ENCODE assay signal across 12 cellular contexts in the genomic region with DNA sequence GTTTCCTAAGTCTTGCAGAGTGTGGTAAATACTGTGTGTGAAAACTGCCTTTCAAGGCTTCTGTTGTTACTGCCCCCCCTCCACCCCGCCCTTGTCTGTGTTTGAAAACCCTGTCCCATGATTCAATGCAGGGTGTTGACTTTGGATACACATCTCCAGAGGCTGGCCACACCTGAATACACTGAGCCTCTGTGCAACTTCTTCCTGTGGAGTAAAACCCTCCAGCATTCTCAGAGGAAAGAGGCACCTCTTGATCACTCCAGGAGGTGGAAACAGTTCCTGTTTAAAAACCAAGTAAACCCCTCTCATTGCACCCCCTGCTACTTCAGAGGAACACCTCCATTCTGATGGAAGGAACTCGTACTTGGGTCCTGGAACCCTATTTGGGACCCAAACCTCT.
A peak's percentile ranks its signal among the peaks of the same experiment; 100 is the strongest.
DNase-seq lines count a peak whose midpoint lies in the region; ATAC-seq and TF ChIP-seq lines count a peak whose summit lies in the region.
"Had no signal": no experiment of that assay in that cellular context is flagged by ENCODE, and none has a peak within 500 bp of the region (broad histone marks: within the 10 kb centered on the region; RNA-seq: fewer than 3 reads in every experiment).

No MANE protein-coding gene starts in this region.

- no peak for TF ChIP-seq CTCF in VCaP (conservative IDR thresholded peaks at IDR 0.05)

- no peak overlapping the region for H3K4me3 Mint-ChIP-seq in stimulated activated naive CD8-positive, alpha-beta T cell treated with anti-CD3 and anti-CD28 coated beads, Interleukin-15, amount 100 ng/mL, for 72 hours

- peak overlapping the region; percentile 55 for H3K27ac ChIP-seq in VCaP
- H3K27ac ChIP-seq: coronary artery had no signal

- peaks cover 67% of the 10 kb centered on the region for H3K4me1 Mint-ChIP-seq in stimulated activated naive CD8-positive, alpha-beta T cell treated with anti-CD3 and anti-CD28 coated beads, Interleukin-15, amount 100 ng/mL, for 72 hours

- H3K27ac Mint-ChIP-seq in stimulated activated naive CD8-positive, alpha-beta T cell treated with anti-CD3 and anti-CD28 coated beads, Interleukin-15, amount 100 ng/mL, for 72 hours = peak overlapping the region; percentile 39 to 40

- no peak for ATAC-seq in stimulated activated naive CD8-positive, alpha-beta T cell treated with anti-CD3 and anti-CD28 coated beads, Interleukin-15, amount 100 ng/mL, for 72 hours
- ATAC-seq in stimulated activated naive CD8-positive, alpha-beta T cell treated with anti-CD3 and anti-CD28 coated beads, Interleukin-15, Interleukin-2, amounts not matched to agents 100 U/mL and 50 U/mL, for 24 hours = no peak
- ATAC-seq in HG03045 (IDR thresholded peaks at IDR 0.05; ENCODE audit: unreplicated experiment) = no peak
- ATAC-seq in HG03457 (IDR thresholded peaks at IDR 0.05; ENCODE audit: unreplicated experiment) = no peak
- ATAC-seq in HG02798 (IDR thresholded peaks at IDR 0.05; ENCODE audit: poor library complexity, unreplicated experiment) = no peak
- ATAC-seq: left ventricle myocardium superior had no signal

- no peak for DNase-seq in stimulated activated naive CD8-positive, alpha-beta T cell treated with anti-CD3 and anti-CD28 coated beads, Interleukin-15, amount 100 ng/mL, for 72 hours
- DNase-seq in stimulated activated naive CD8-positive, alpha-beta T cell treated with anti-CD3 and anti-CD28 coated beads, Interleukin-15, Interleukin-2, amounts not matched to agents 100 U/mL and 50 U/mL, for 24 hours = no peak
- peak; percentile 47 for DNase-seq in iris pigment epithelial cell (ENCODE audit: low read depth)
- no peak for DNase-seq in SK-N-DZ (ENCODE audit: low spot score)
- DNase-seq: DMS79, left ventricle myocardium superior, T-helper 9 cell had no signal

- H3K27me3 Mint-ChIP-seq in stimulated activated naive CD8-positive, alpha-beta T cell treated with anti-CD3 and anti-CD28 coated beads, Interleukin-15, amount 100 ng/mL, for 72 hours = no peaks in the 10 kb centered on the region

- no peaks in the 10 kb centered on the region for H3K9me3 Mint-ChIP-seq in stimulated activated naive CD8-positive, alpha-beta T cell treated with anti-CD3 and anti-CD28 coated beads, Interleukin-15, amount 100 ng/mL, for 72 hours
